ENCODE assay signal across 18 cellular contexts in genomic region chr6:3510617-3511016, GRCh38. TPM values are rescaled to one million over a fixed set of nuclear protein-coding genes. Genes with fewer than 3 reads are reported as not detected.
DNase-seq lines count a peak whose midpoint lies in the region; ATAC-seq, FAIRE-seq and TF ChIP-seq lines count a peak whose summit lies in the region.
"Had no signal": no experiment of that assay in that cellular context is flagged by ENCODE, and none has a peak within 500 bp of the region (broad histone marks: within the 10 kb centered on the region; RNA-seq: fewer than 3 reads in every experiment).

No MANE protein-coding gene starts in this region.

- H3K9ac ChIP-seq in K562 (ENCODE audit: insufficient read depth in 1 of 2, low read depth in 2 of 2, low read length in 2 of 2) (peak overlapping the region in 1 of 2 experiments; percentile 31; a peak in 1 of 4 replicates), mesenchymal stem cell (ENCODE audit: low read length) (no peak overlapping the region)

- no peaks in the 10 kb centered on the region for H3K79me1 ChIP-seq in mesenchymal stem cell (replicated peaks; ENCODE audit: low read length, poor library complexity, severe bottlenecking)

- H3K9me3 ChIP-seq in K562 (replicated peaks; ENCODE audit: control insufficient read depth, insufficient read depth, low read depth, low read length) (no peaks in the 10 kb centered on the region), mesenchymal stem cell (ENCODE audit: control insufficient read depth, low read length) (no peaks in the 10 kb centered on the region)
- H3K9me3 ChIP-seq: Peyer's patch had no signal

- in situ Hi-C loops in K562 (cut with MboI): no loop called here

- no peaks in the 10 kb centered on the region for H3K9me3 Mint-ChIP-seq in progenitor cell of endocrine pancreas (ENCODE audit: low read depth)
- H3K9me3 Mint-ChIP-seq: CD14-positive monocyte had no signal

- no peak overlapping the region for H3K18ac ChIP-seq in mesenchymal stem cell (ENCODE audit: low read depth in 1 of 2, low read length in 2 of 2)

- H3K9me1 ChIP-seq in K562 (ENCODE audit: control insufficient read depth, insufficient read depth, low read length): no peaks in the 10 kb centered on the region

- H2BK120ac ChIP-seq in mesenchymal stem cell (ENCODE audit: low read depth, low read length): no peak overlapping the region

- no peak for TF ChIP-seq RAD21 in K562 (CRISPR knock-in tag; conservative IDR thresholded peaks at IDR 0.05 in 1 of 2, IDR thresholded peaks at IDR 0.05 in 1 of 2)

- no peak overlapping the region for H4K8ac ChIP-seq in mesenchymal stem cell (ENCODE audit: low read length)

- H3K4me3 ChIP-seq in K562: no peak overlapping the region
- no peak overlapping the region for H3K4me3 ChIP-seq in mesenchymal stem cell (ENCODE audit: insufficient read depth in 1 of 2, low read depth in 1 of 2, low read length in 2 of 2)
- H3K4me3 ChIP-seq: Peyer's patch had no signal

- intact Hi-C loops in K562 (cut with micrococcal nuclease): loop anchor here (2.0 kb wide), 2 partner anchors 100 to 232 kb away; no protein-coding TSS in a partner anchor

- H3K79me2 ChIP-seq in K562 (ENCODE audit: control insufficient read depth, insufficient read depth, low read length): no peaks in the 10 kb centered on the region

- TF ChIP-seq EP300 in K562 (IDR thresholded peaks at IDR 0.05; ENCODE audit: low read length): no peak

- no peak overlapping the region for H2AFZ ChIP-seq in K562 (ENCODE audit: low read depth, low read length)
- H2AFZ ChIP-seq in mesenchymal stem cell (ENCODE audit: low read depth, low read length): no peak overlapping the region

- H3K36me3 ChIP-seq in K562 (ENCODE audit: control insufficient read depth, insufficient read depth, low read length) (no peaks in the 10 kb centered on the region), mesenchymal stem cell (ENCODE audit: control insufficient read depth in 1 of 2, insufficient read depth in 2 of 2, low read depth in 1 of 2, low read length in 2 of 2) (no peaks in the 10 kb centered on the region)
- H3K36me3 ChIP-seq: Peyer's patch had no signal

- no peak overlapping the region for H3K27ac ChIP-seq in K562 (ENCODE audit: extremely low read depth, low read depth, low read length)
- no peak overlapping the region for H3K27ac ChIP-seq in mesenchymal stem cell (ENCODE audit: low read length, poor library complexity, severe bottlenecking)
- H3K27ac ChIP-seq: 22Rv1, Peyer's patch had no signal

- POLR2A ChIA-PET in K562 (lab: Yijun Ruan, JAX): interaction anchor here (0.6 to 1.4 kb wide), 3 partner anchors 8 to 381 kb away, joined by 3 to 5 read pairs (median 3); no protein-coding TSS in a partner anchor

- H3K14ac ChIP-seq in mesenchymal stem cell (ENCODE audit: low read length in 2 of 2): no peak overlapping the region

- peaks cover 9% of the 10 kb centered on the region for H3K27me3 Mint-ChIP-seq in progenitor cell of endocrine pancreas

- TF ChIP-seq POLR2A in K562 (conservative IDR thresholded peaks at IDR 0.05): no peak

- 0 out of 3 replicates have a peak, but pooled peaks have one; percentile 6 for ATAC-seq in K562
- no peak for ATAC-seq in left lobe of liver
- no peak for ATAC-seq in HG03460 (IDR thresholded peaks at IDR 0.05; ENCODE audit: unreplicated experiment)

- H2BK12ac ChIP-seq in mesenchymal stem cell (ENCODE audit: low read length in 2 of 2): no peak overlapping the region

- H4K91ac ChIP-seq in mesenchymal stem cell (ENCODE audit: low read length): peak overlapping the region; percentile 11

- no peak overlapping the region for H3K23ac ChIP-seq in mesenchymal stem cell (ENCODE audit: low read length in 2 of 2)

- H3K4me1 Mint-ChIP-seq in progenitor cell of endocrine pancreas (ENCODE audit: low read depth): peaks cover 6% of the 10 kb centered on the region

- peaks cover 23 to 60% of the 10 kb centered on the region in 2 experiments for H3K27me3 ChIP-seq in K562 (ENCODE audit: control insufficient read depth in 2 of 2, insufficient read depth in 2 of 2, low read length in 2 of 2)
- peaks cover 0 to 31% of the 10 kb centered on the region in 2 experiments for H3K27me3 ChIP-seq in mesenchymal stem cell (ENCODE audit: control insufficient read depth in 1 of 2, insufficient read depth in 1 of 2, low read length in 2 of 2)
- H3K27me3 ChIP-seq: Peyer's patch had no signal

- CTCF ChIA-PET in K562 (lab: Yijun Ruan, JAX; ENCODE audit: low intra/inter-chr PET ratio): interaction anchor here (0.7 to 1.4 kb wide), 2 partner anchors 231 to 252 kb away, joined by 4 to 9 read pairs; partner anchors contain the start of gene PSMG4

- WGBS in K562 (ENCODE audit: insufficient coverage, low coverage, missing lambda C conversion rate): 23% methylated on average over 8 of the region's 8 CpGs
- WGBS in mesenchymal stem cell: 82% methylated on average over 7 of the region's 8 CpGs

- H3K4me2 ChIP-seq in K562 (ENCODE audit: insufficient read depth, low read length): no peak overlapping the region
- H3K4me2 ChIP-seq in mesenchymal stem cell (ENCODE audit: low read length, poor library complexity, severe bottlenecking): no peak overlapping the region

- no peak overlapping the region for H2BK15ac ChIP-seq in mesenchymal stem cell (ENCODE audit: low read depth, poor library complexity, severe bottlenecking)

- H3K4me3 Mint-ChIP-seq in progenitor cell of endocrine pancreas (ENCODE audit: low read depth): no peak overlapping the region
- H3K4me3 Mint-ChIP-seq: CD14-positive monocyte had no signal

- no TSS peak for BruUV-seq in K562 (replicated peaks; lab: Mats Ljungman, UMichigan)

- H3K4ac ChIP-seq in mesenchymal stem cell (ENCODE audit: low read depth in 1 of 2, low read length in 2 of 2): no peak overlapping the region

- peak overlapping the region; percentile 31 for H2AK5ac ChIP-seq in mesenchymal stem cell (ENCODE audit: low read length, severe bottlenecking)

- no peak overlapping the region for H2BK5ac ChIP-seq in mesenchymal stem cell (ENCODE audit: low read depth, low read length, poor library complexity, severe bottlenecking)

- peak overlapping the region; percentile 7 for H3K27ac Mint-ChIP-seq in progenitor cell of endocrine pancreas

- H3K4me1 ChIP-seq in K562 (replicated peaks in 1 of 2; ENCODE audit: control insufficient read depth in 2 of 2, insufficient read depth in 2 of 2, low read length in 2 of 2) (peaks cover 9% of the 10 kb centered on the region in 2 experiments; a peak in 4 of 5 replicates), mesenchymal stem cell (ENCODE audit: control insufficient read depth, insufficient read depth, low read depth, low read length) (no peaks in the 10 kb centered on the region)
- H3K4me1 ChIP-seq: Peyer's patch had no signal

- H4K20me1 ChIP-seq in K562 (replicated peaks; ENCODE audit: control insufficient read depth, insufficient read depth, low read length): no peaks in the 10 kb centered on the region

- no peak for FAIRE-seq in K562 (lab: Jason Lieb, UNC)

- H3K36me3 Mint-ChIP-seq in progenitor cell of endocrine pancreas (ENCODE audit: insufficient read depth): no peaks in the 10 kb centered on the region
- H3K36me3 Mint-ChIP-seq: CD14-positive monocyte had no signal

- DNase-seq in NCI-H82 (lab: John Stamatoyannopoulos, UW): peak; percentile 74
- no peak for DNase-seq in NCI-H82 treated with DMSO at 0.1 percent for 48 hours (lab: John Stamatoyannopoulos, UW; ENCODE audit: unreplicated experiment)
- DNase-seq in K562 (ENCODE audit: extremely low read depth in 1 of 4, low spot score in 3 of 4): no peak
- DNase-seq in mesenchymal stem cell: no peak
- DNase-seq in progenitor cell of endocrine pancreas (ENCODE audit: low spot score, unreplicated experiment): no peak
- no peak for DNase-seq in left lobe of liver (ENCODE audit: low spot score)
- no peak for DNase-seq in NCI-H2171 treated with DMSO at 0.1 percent for 48 hours (lab: John Stamatoyannopoulos, UW)
- DNase-seq: AML-193; DMS 273 treated with DMSO at 0.1 percent for 48 hours; DND-41; NCI-H187; NCI-H345; NCI-H526 treated with DMSO at 0.1 percent for 48 hours; NK-92 treated with Interleukin-12 subunit alpha and Interleukin-12 subunit beta, amount 100 ng/mL, for 24 hours had no signal

- no peak for TF ChIP-seq CTCF in K562 (IDR thresholded peaks at IDR 0.05 in 2 of 3, conservative IDR thresholded peaks at IDR 0.05 in 1 of 3; ENCODE audit: insufficient read depth in 2 of 3, low read depth in 1 of 3, low read length in 3 of 3)
- TF ChIP-seq CTCF in progenitor cell of endocrine pancreas (IDR thresholded peaks at IDR 0.05; ENCODE audit: unreplicated experiment): no peak

RNA-seq across cellular contexts. Expression of gene SLC22A23, which starts 53.8 kb away (rescaled TPM):
- 37.5 and 58.5 TPM in 2 replicates for total RNA-seq in K562 (2011; cell fraction: chromatin; rRNA removed; ENCODE audit: low replicate concordance)
- total RNA-seq in K562 (2011; cell fraction: nucleolus; rRNA removed): 38.7 and 44.9 TPM in 2 replicates
- 41.6 and 49.3 TPM in 2 replicates for total RNA-seq in K562 (2011; cell fraction: nucleoplasm; rRNA removed)
- total RNA-seq in K562 (2014; rRNA removed) (4.0 TPM in 2 replicates), K562 (2014; rRNA removed; fragmentation: Illumina TruSeq; extraction: Trizol) (1.6 and 1.9 TPM in 2 replicates), K562 (2015; rRNA removed; fragmentation: Illumina TruSeq; extraction: Trizol) (1.1 and 1.2 TPM in 2 replicates), K562 (2021) (7.3 and 8.7 TPM in 2 replicates), progenitor cell of endocrine pancreas (17.1 and 19.4 TPM in 2 replicates), left lobe of liver (16.9 TPM)
- polyA plus RNA-seq in K562 (2011; rRNA removed) (2.1 and 3.2 TPM in 2 replicates), K562 (2014; fragmentation: Illumina TruSeq; extraction: Trizol) (4.1 and 5.4 TPM in 2 replicates), K562 (2014; fragmentation: Nextera tagmentation; extraction: Ambion mirVana) (under 1 TPM; 0.30 to 0.32 TPM), K562 (2014; rRNA removed) (2.5 and 4.7 TPM in 2 replicates)
- polyA plus RNA-seq in K562 (2011; cell fraction: cytosol; rRNA removed): 3.3 and 3.5 TPM in 2 replicates
- polyA plus RNA-seq in K562 (2011; cell fraction: nucleus; rRNA removed): 7.3 and 12.9 TPM in 2 replicates
- 3.6 and 8.0 TPM in 2 replicates for polyA plus RNA-seq in K562 (2012)
- polyA minus RNA-seq in K562 (2011; rRNA and poly(A)+ RNA removed): 6.7 and 10.2 TPM in 2 replicates
- 5.6 and 7.4 TPM in 2 replicates for polyA minus RNA-seq in K562 (2011; cell fraction: cytosol; rRNA and poly(A)+ RNA removed)
- 13.2 and 15.6 TPM in 2 replicates for polyA minus RNA-seq in K562 (2011; cell fraction: nucleus; rRNA and poly(A)+ RNA removed)
- 0.03 TPM for polyA plus RNA-seq in mesenchymal stem cell (2013, experiment 1 of 2)
- polyA plus RNA-seq in mesenchymal stem cell (2013, experiment 2 of 2): 0.03 TPM
- polyA plus RNA-seq: CD14-positive monocyte had no signal
